In genomic region chr1:32350785-32351076, GRCh38 we compare ENCODE assay signal across 8 cellular contexts. TPM values are rescaled to one million over a fixed set of nuclear protein-coding genes. Genes with fewer than 3 reads are reported as not detected.
DNase-seq lines count a peak whose midpoint lies in the region; ATAC-seq and TF ChIP-seq lines count a peak whose summit lies in the region.

No MANE protein-coding gene starts in this region.

- no peak for TF ChIP-seq EP300 in ovary (IDR thresholded peaks at IDR 0.05)

- peaks cover 0 to 1% (median 0%) of the 10 kb centered on the region in 8 donors for H3K9me3 Mint-ChIP-seq in CD4-positive, alpha-beta memory T cell
- no peaks in the 10 kb centered on the region for H3K9me3 Mint-ChIP-seq in effector memory CD8-positive, alpha-beta T cell

- no peak overlapping the region for H3K27ac ChIP-seq in CD4-positive, alpha-beta memory T cell (ENCODE audit: low read depth, low read length)
- H3K27ac ChIP-seq in PC-3 (ENCODE audit: low read length) (peak overlapping the region; percentile 38; the same call in 1 of the 2 replicates), ovary (peak overlapping the region; percentile 90 to 94)

- peaks cover 24 to 71% (median 46%) of the 10 kb centered on the region in 4 donors for H3K4me1 Mint-ChIP-seq in CD4-positive, alpha-beta memory T cell
- peaks cover 35 to 36% of the 10 kb centered on the region in 2 donors for H3K4me1 Mint-ChIP-seq in effector memory CD8-positive, alpha-beta T cell (ENCODE audit: low read depth in 2 of 2)

- 73 to 85% (median 79%) methylated on average over 6 of the region's 6 CpGs for WGBS in ovary, 3 donors

- H3K4me1 ChIP-seq in CD4-positive, alpha-beta memory T cell (ENCODE audit: insufficient read depth, low read length) = peaks cover 48% of the 10 kb centered on the region
- H3K4me1 ChIP-seq in PC-3 (ENCODE audit: insufficient read depth, low read length) = peaks cover 13% of the 10 kb centered on the region
- peaks cover 26% of the 10 kb centered on the region for H3K4me1 ChIP-seq in ovary (ENCODE audit: insufficient read depth)

- H3K79me2 ChIP-seq in PC-3 (ENCODE audit: low read length) = no peaks in the 10 kb centered on the region

- peak overlapping the region; percentile 86 to 97 (median 92) for H3K27ac Mint-ChIP-seq in CD4-positive, alpha-beta memory T cell
- H3K27ac Mint-ChIP-seq in effector memory CD8-positive, alpha-beta T cell = peak overlapping the region; percentile 62 to 76

- no peaks in the 10 kb centered on the region for H3K36me3 Mint-ChIP-seq in CD4-positive, alpha-beta memory T cell
- peaks cover 10% of the 10 kb centered on the region for H3K36me3 Mint-ChIP-seq in effector memory CD8-positive, alpha-beta T cell (ENCODE audit: insufficient read depth)

- H3K4me3 ChIP-seq in CD4-positive, alpha-beta memory T cell (ENCODE audit: low read length in 2 of 2) = peak overlapping the region in 1 of 2 donors; percentile 65
- peak overlapping the region; percentile 81 for H3K4me3 ChIP-seq in PC-3 (ENCODE audit: low read length)
- no peak overlapping the region for H3K4me3 ChIP-seq in ovary

- H3K9me2 ChIP-seq in PC-3 (replicated peaks; ENCODE audit: low read length) = no peaks in the 10 kb centered on the region

- POLR2A ChIA-PET in CD4-positive, alpha-beta memory T cell (lab: Charles Lee; ENCODE audit: partially characterized antibody) = interaction anchor here (1.0 to 12.7 kb wide), 11 partner anchors 9 to 242 kb away, joined by 3 to 173 read pairs (median 6); partner anchors contain the start of genes BSDC1, KPNA6 and MARCKSL1
- POLR2A ChIA-PET in PC-3 (lab: Charles Lee; ENCODE audit: unreplicated experiment) = no interaction called here

- ATAC-seq in PC-3 (no peak), left lobe of liver (no peak)
- no peak for ATAC-seq in effector memory CD8-positive, alpha-beta T cell (replicated peaks)

- DNase-seq in CD4-positive, alpha-beta memory T cell = no peak
- DNase-seq in PC-3 (no peak), ovary (peak in 1 of 5 donors; percentile 28), NCI-H2171 treated with DMSO at 0.1 percent for 48 hours (lab: John Stamatoyannopoulos, UW) (no peak), left lobe of liver (ENCODE audit: low spot score) (no peak), NCI-H69 (lab: John Stamatoyannopoulos, UW) (no peak), NCI-H1105 (lab: John Stamatoyannopoulos, UW) (no peak)
- DNase-seq in effector memory CD8-positive, alpha-beta T cell = no peak

- H2AFZ ChIP-seq in PC-3 (ENCODE audit: low read length) = peak overlapping the region; percentile 93

- no peak for TF ChIP-seq CTCF in PC-3 (conservative IDR thresholded peaks at IDR 0.05; ENCODE audit: low read depth, low read length)
- TF ChIP-seq CTCF in ovary (IDR thresholded peaks at IDR 0.05) = no peak

- no peaks in the 10 kb centered on the region for H3K9me3 ChIP-seq in CD4-positive, alpha-beta memory T cell (ENCODE audit: control insufficient read depth in 1 of 2, low read length in 2 of 2)
- H3K9me3 ChIP-seq in PC-3 (ENCODE audit: low read length) = no peaks in the 10 kb centered on the region
- H3K9me3 ChIP-seq in ovary = no peaks in the 10 kb centered on the region

- peak overlapping the region; percentile 66 to 90 (median 82) for H3K4me3 Mint-ChIP-seq in CD4-positive, alpha-beta memory T cell
- peak overlapping the region; percentile 70 to 71 for H3K4me3 Mint-ChIP-seq in effector memory CD8-positive, alpha-beta T cell

- H3K36me3 ChIP-seq in CD4-positive, alpha-beta memory T cell (ENCODE audit: insufficient read depth, low read length) = no peaks in the 10 kb centered on the region
- H3K36me3 ChIP-seq in PC-3 (ENCODE audit: low read depth, low read length) = no peaks in the 10 kb centered on the region
- H3K36me3 ChIP-seq in ovary = no peaks in the 10 kb centered on the region

- no peaks in the 10 kb centered on the region for H3F3A ChIP-seq in PC-3 (ENCODE audit: low read length, unreplicated experiment)

- H3K9ac ChIP-seq in PC-3 (ENCODE audit: low read length) = peak overlapping the region; percentile 88

- intact Hi-C loops in CD4-positive, alpha-beta memory T cell (cut with micrococcal nuclease) = loop anchor here (1.0 to 2.0 kb wide), 4 partner anchors 14 to 110 kb away; partner anchors contain the start of genes BSDC1, HDAC1 and MARCKSL1
- intact Hi-C loops in PC-3 (cut with micrococcal nuclease) = loop anchor here (1.0 kb wide), 2 partner anchors 14 to 44 kb away; partner anchors contain the start of genes BSDC1 and MARCKSL1
- intact Hi-C loops in ovary (cut with DNase I) = no loop called here

- H3K4me2 ChIP-seq in PC-3 (ENCODE audit: low read length) = 0 out of 2 replicates have a peak overlapping the region, but pooled peaks have one; percentile 96

- H3K27me3 Mint-ChIP-seq in CD4-positive, alpha-beta memory T cell = no peaks in the 10 kb centered on the region
- H3K27me3 Mint-ChIP-seq in effector memory CD8-positive, alpha-beta T cell = no peaks in the 10 kb centered on the region

- CTCF ChIA-PET in CD4-positive, alpha-beta memory T cell (lab: Charles Lee; ENCODE audit: partially characterized antibody) = interaction anchor here (1.3 to 3.5 kb wide), 5 partner anchors 15 to 135 kb away, joined by 5 to 10 read pairs (median 7); partner anchors contain the start of genes BSDC1, HDAC1 and MARCKSL1
- CTCF ChIA-PET in PC-3 (lab: Charles Lee) = interaction anchor here (1.1 kb wide), 1 partner anchor 29 kb away, joined by 9 read pairs; no protein-coding TSS in a partner anchor

- no peaks in the 10 kb centered on the region for H4K20me1 ChIP-seq in PC-3 (ENCODE audit: low read length)

- BruUV-seq in PC-3 (replicated peaks; lab: Mats Ljungman, UMichigan) = TSS peak; percentile 68

- TF ChIP-seq POLR2A in ovary (IDR thresholded peaks at IDR 0.05) = no peak

- no peaks in the 10 kb centered on the region for H3K27me3 ChIP-seq in CD4-positive, alpha-beta memory T cell (ENCODE audit: insufficient read depth, low read length)
- H3K27me3 ChIP-seq in PC-3 (ENCODE audit: low read length) = no peaks in the 10 kb centered on the region
- no peaks in the 10 kb centered on the region for H3K27me3 ChIP-seq in ovary

RNA-seq across cellular contexts. Expression of gene FAM229A, which starts 11.6 kb away (rescaled TPM):
- 10 to 100 TPM; 32.2 to 34.6 TPM for total RNA-seq in CD4-positive, alpha-beta memory T cell
- polyA plus RNA-seq in CD4-positive, alpha-beta memory T cell = under 1 TPM in 1 of 2 donors, not detected in 1; 0.39 TPM
- total RNA-seq in PC-3 (2014; rRNA removed) (3.0 and 3.7 TPM in 2 replicates), ovary (10 to 100 TPM in 6 of 7 donors, 1 to 10 TPM in 1; 9.1 to 27.0 (median 15.5) TPM), left lobe of liver (10.0 TPM)
- polyA plus RNA-seq in ovary = 10 to 100 TPM in 1 of 2 donors, 1 to 10 TPM in 1; 3.0 to 13.2 TPM

RNA-seq across cellular contexts. Expression of gene TSSK3, which starts 11.6 kb away (rescaled TPM):
- 1 to 10 TPM; 3.5 to 4.3 TPM for total RNA-seq in CD4-positive, alpha-beta memory T cell
- under 1 TPM in 1 of 2 donors, not detected in 1; 0.73 TPM for polyA plus RNA-seq in CD4-positive, alpha-beta memory T cell
- total RNA-seq in PC-3 (2014; rRNA removed) = not detected in 2 replicates
- total RNA-seq in ovary = 10 to 100 TPM in 1 of 7 donors, 1 to 10 TPM in 6; 2.5 to 12.4 (median 4.0) TPM
- 1 to 10 TPM in 1 of 2 donors, under 1 TPM in 1; 0.78 to 4.2 TPM for polyA plus RNA-seq in ovary
- total RNA-seq in left lobe of liver = 1.6 TPM

RNA-seq across cellular contexts. Expression of gene MARCKSL1, which starts 14.7 kb away (rescaled TPM):
- total RNA-seq in CD4-positive, alpha-beta memory T cell = 10 to 100 TPM; 46.5 to 47.3 TPM
- 10 to 100 TPM; 74.5 to 75.9 TPM for polyA plus RNA-seq in CD4-positive, alpha-beta memory T cell
- 159 and 176 TPM in 2 replicates for total RNA-seq in PC-3 (2014; rRNA removed)
- 100 to 1,000 TPM; 105 to 667 (median 335) TPM for total RNA-seq in ovary
- 100 to 1,000 TPM; 226 to 268 TPM for polyA plus RNA-seq in ovary
- 13.6 TPM for total RNA-seq in left lobe of liver

RNA-seq across cellular contexts. Expression of gene BSDC1, which starts 43.5 kb away (rescaled TPM):
- 100 to 1,000 TPM; 106 to 112 TPM for total RNA-seq in CD4-positive, alpha-beta memory T cell
- polyA plus RNA-seq in CD4-positive, alpha-beta memory T cell = 10 to 100 TPM; 29.7 to 46.3 TPM
- total RNA-seq in PC-3 (2014; rRNA removed) = 59.8 and 68.5 TPM in 2 replicates
- total RNA-seq in ovary = 100 to 1,000 TPM in 1 of 7 donors, 10 to 100 TPM in 6; 54.9 to 107 (median 73.0) TPM
- polyA plus RNA-seq in ovary = 10 to 100 TPM; 60.5 to 60.7 TPM
- 58.6 TPM for total RNA-seq in left lobe of liver

RNA-seq across cellular contexts. Expression of gene HDAC1, which starts 58.8 kb away (rescaled TPM):
- total RNA-seq in CD4-positive, alpha-beta memory T cell = 100 to 1,000 TPM; 174 to 190 TPM
- polyA plus RNA-seq in CD4-positive, alpha-beta memory T cell = 100 to 1,000 TPM; 169 to 185 TPM
- 182 and 184 TPM in 2 replicates for total RNA-seq in PC-3 (2014; rRNA removed)
- total RNA-seq in ovary = 100 to 1,000 TPM in 1 of 7 donors, 10 to 100 TPM in 6; 52.9 to 107 (median 89.2) TPM
- 100 to 1,000 TPM in 1 of 2 donors, 10 to 100 TPM in 1; 66.7 to 101 TPM for polyA plus RNA-seq in ovary
- 29.8 TPM for total RNA-seq in left lobe of liver

Comparison
In these comparisons a context has a peak if more than half of its experiments do, and no peak if none do; other contexts are left out.
1. intact Hi-C loops: an anchor here in CD4-positive, alpha-beta memory T cell (1.0 to 2.0 kb wide) and PC-3 (1.0 kb wide); none called in ovary.